ENCODE assay signal across 1 cellular context in the genomic region with DNA sequence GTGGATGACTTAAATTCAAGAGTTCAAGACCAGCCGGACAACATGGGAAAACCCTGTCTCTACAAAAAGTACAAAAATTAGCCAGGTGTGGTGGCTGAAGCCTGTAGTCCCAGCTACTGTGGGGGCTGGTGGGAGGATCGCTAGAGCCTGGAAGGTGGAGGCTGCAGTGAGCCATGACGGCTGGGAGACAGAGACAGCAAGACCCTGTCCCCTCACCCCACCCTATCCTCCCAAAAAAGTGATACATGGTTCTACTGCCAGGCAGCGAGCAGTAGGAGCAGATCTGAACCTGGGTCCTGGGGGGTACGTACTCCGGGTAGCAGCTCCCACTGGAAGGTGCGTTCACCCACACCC.
TF ChIP-seq lines count a peak whose summit lies in the region.

No MANE protein-coding gene starts in this region.

TF ChIP-seq in WTC11, 78 proteins besides CTCF, POLR2A, EP300 and RAD21 (continued from another document):
- TF ChIP-seq, protein P1, sequence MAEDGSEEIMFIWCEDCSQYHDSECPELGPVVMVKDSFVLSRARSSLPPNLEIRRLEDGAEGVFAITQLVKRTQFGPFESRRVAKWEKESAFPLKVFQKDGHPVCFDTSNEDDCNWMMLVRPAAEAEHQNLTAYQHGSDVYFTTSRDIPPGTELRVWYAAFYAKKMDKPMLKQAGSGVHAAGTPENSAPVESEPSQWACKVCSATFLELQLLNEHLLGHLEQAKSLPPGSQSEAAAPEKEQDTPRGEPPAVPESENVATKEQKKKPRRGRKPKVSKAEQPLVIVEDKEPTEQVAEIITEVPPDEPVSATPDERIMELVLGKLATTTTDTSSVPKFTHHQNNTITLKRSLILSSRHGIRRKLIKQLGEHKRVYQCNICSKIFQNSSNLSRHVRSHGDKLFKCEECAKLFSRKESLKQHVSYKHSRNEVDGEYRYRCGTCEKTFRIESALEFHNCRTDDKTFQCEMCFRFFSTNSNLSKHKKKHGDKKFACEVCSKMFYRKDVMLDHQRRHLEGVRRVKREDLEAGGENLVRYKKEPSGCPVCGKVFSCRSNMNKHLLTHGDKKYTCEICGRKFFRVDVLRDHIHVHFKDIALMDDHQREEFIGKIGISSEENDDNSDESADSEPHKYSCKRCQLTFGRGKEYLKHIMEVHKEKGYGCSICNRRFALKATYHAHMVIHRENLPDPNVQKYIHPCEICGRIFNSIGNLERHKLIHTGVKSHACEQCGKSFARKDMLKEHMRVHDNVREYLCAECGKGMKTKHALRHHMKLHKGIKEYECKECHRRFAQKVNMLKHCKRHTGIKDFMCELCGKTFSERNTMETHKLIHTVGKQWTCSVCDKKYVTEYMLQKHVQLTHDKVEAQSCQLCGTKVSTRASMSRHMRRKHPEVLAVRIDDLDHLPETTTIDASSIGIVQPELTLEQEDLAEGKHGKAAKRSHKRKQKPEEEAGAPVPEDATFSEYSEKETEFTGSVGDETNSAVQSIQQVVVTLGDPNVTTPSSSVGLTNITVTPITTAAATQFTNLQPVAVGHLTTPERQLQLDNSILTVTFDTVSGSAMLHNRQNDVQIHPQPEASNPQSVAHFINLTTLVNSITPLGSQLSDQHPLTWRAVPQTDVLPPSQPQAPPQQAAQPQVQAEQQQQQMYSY (CRISPR knock-in tag; IDR thresholded peaks at IDR 0.05): no peak
- TF ChIP-seq NR3C1 (CRISPR knock-in tag; conservative IDR thresholded peaks at IDR 0.05; ENCODE audit: low read depth) (no peak), TP53 (CRISPR knock-in tag; IDR thresholded peaks at IDR 0.05) (no peak), CBFB (CRISPR knock-in tag; IDR thresholded peaks at IDR 0.05; ENCODE audit: low read depth) (no peak), RELA (CRISPR knock-in tag; IDR thresholded peaks at IDR 0.05; ENCODE audit: borderline replicate concordance) (no peak), NR1H2 (CRISPR knock-in tag; IDR thresholded peaks at IDR 0.05) (no peak), SMAD3 (CRISPR knock-in tag; IDR thresholded peaks at IDR 0.05; ENCODE audit: borderline replicate concordance) (no peak), TCF7 (CRISPR knock-in tag; IDR thresholded peaks at IDR 0.05; ENCODE audit: low read depth) (no peak)
- TF ChIP-seq, protein P2, sequence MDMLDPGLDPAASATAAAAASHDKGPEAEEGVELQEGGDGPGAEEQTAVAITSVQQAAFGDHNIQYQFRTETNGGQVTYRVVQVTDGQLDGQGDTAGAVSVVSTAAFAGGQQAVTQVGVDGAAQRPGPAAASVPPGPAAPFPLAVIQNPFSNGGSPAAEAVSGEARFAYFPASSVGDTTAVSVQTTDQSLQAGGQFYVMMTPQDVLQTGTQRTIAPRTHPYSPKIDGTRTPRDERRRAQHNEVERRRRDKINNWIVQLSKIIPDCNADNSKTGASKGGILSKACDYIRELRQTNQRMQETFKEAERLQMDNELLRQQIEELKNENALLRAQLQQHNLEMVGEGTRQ (CRISPR knock-in tag; IDR thresholded peaks at IDR 0.05): no peak
- TF ChIP-seq, protein P3, sequence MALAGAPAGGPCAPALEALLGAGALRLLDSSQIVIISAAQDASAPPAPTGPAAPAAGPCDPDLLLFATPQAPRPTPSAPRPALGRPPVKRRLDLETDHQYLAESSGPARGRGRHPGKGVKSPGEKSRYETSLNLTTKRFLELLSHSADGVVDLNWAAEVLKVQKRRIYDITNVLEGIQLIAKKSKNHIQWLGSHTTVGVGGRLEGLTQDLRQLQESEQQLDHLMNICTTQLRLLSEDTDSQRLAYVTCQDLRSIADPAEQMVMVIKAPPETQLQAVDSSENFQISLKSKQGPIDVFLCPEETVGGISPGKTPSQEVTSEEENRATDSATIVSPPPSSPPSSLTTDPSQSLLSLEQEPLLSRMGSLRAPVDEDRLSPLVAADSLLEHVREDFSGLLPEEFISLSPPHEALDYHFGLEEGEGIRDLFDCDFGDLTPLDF (CRISPR knock-in tag; IDR thresholded peaks at IDR 0.05): no peak
